In the genomic region with DNA sequence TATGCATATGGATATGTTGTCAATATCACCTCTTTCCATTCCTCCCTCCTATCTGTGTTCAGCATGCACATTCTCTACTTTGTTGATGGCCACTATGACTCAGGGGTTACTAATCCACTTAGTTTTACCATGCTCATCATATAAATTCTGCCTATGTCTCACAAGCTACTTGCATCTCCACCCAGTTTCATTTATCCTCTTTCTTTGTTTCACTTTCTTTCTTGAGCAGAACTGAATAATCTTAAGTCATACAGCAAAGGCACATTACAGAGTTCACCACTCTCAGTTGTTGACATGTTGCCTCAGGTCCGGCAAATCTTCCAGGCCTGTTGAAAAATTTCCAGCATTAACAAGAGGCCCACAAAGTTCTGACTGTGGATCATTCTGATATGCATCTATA, we compare ENCODE assay signal across 8 cellular contexts.
DNase-seq lines count a peak whose midpoint lies in the region; ATAC-seq and TF ChIP-seq lines count a peak whose summit lies in the region.

No MANE protein-coding gene starts in this region.

- no peak overlapping the region for H2AFZ ChIP-seq in hepatocyte

- no peak for TF ChIP-seq CTCF in GM10248 (IDR thresholded peaks at IDR 0.05; ENCODE audit: control extremely low read depth, extremely low read depth, low read depth, missing control alignments)
- no peak for TF ChIP-seq CTCF in hepatocyte (IDR thresholded peaks at IDR 0.05; ENCODE audit: poor library complexity)

- no peaks in the 10 kb centered on the region for H4K20me1 ChIP-seq in hepatocyte (ENCODE audit: insufficient read depth, poor library complexity, severe bottlenecking)

- intact Hi-C loops in activated naive CD4-positive, alpha-beta T cell treated with anti-CD3 and anti-CD28 coated beads for 36 hours (cut with micrococcal nuclease), result loop anchor here (1.0 kb wide), 7 partner anchors 29 to 692 kb away; a partner anchor contains a TSS
- intact Hi-C loops in aorta (cut with DNase I), result no loop called here

- DNase-seq in GM10248 (ENCODE audit: extremely low spot score) (peak; percentile 33), hepatocyte (ENCODE audit: low spot score) (peak; percentile 39), aorta (no peak), NCI-H524 (lab: John Stamatoyannopoulos, UW) (no peak), NCI-H2171 (lab: John Stamatoyannopoulos, UW) (no peak)
- peak; percentile 31 for DNase-seq in activated naive CD4-positive, alpha-beta T cell treated with anti-CD3 and anti-CD28 coated beads for 36 hours

- CTCF ChIA-PET in GM10248 (lab: Yijun Ruan, JAX), result interaction anchor here (0.9 to 7.1 kb wide), 6 partner anchors 9 to 334 kb away, joined by 3 to 60 read pairs (median 10); no protein-coding TSS in a partner anchor
- CTCF ChIA-PET in activated naive CD4-positive, alpha-beta T cell treated with anti-CD3 and anti-CD28 coated beads for 36 hours (lab: Charles Lee), result interaction anchor here (0.9 to 1.5 kb wide), 7 partner anchors 23 to 331 kb away, joined by 3 to 7 read pairs (median 3); no protein-coding TSS in a partner anchor

- 46% methylated on average over 1 of the region's 1 CpG for WGBS in hepatocyte (ENCODE audit: low lambda C conversion rate, missing lambda C conversion rate)
- WGBS in aorta, 2 donors, result 0 to 2% methylated on average over 1 of the region's 1 CpG

- peak overlapping the region; percentile 38 for H3K27ac ChIP-seq in hepatocyte
- H3K27ac ChIP-seq in aorta (ENCODE audit: low read depth in 1 of 2, low read length in 2 of 2), result no peak overlapping the region

- peaks cover 42% of the 10 kb centered on the region for H3K4me1 Mint-ChIP-seq in activated naive CD4-positive, alpha-beta T cell treated with anti-CD3 and anti-CD28 coated beads for 36 hours (ENCODE audit: low read depth)

- H3K36me3 ChIP-seq in hepatocyte (replicated peaks; ENCODE audit: insufficient read depth, low read depth) (no peaks in the 10 kb centered on the region), aorta (ENCODE audit: control insufficient read depth in 1 of 2, insufficient read depth in 2 of 2, low read length in 1 of 2) (no peaks in the 10 kb centered on the region)

- peak; percentile 85 for ATAC-seq in GM21367 (IDR thresholded peaks at IDR 0.05; ENCODE audit: unreplicated experiment)
- ATAC-seq in HG03565 (IDR thresholded peaks at IDR 0.05; ENCODE audit: unreplicated experiment), result peak; percentile 89
- ATAC-seq in aorta (ENCODE audit: low FRiP score), result peak; percentile 34

- peak overlapping the region; percentile 36 for H3K4me2 ChIP-seq in hepatocyte

- H3K27me3 ChIP-seq in hepatocyte, result no peaks in the 10 kb centered on the region
- H3K27me3 ChIP-seq in aorta (ENCODE audit: control insufficient read depth in 1 of 2, insufficient read depth in 2 of 2, low read length in 1 of 2), result no peaks in the 10 kb centered on the region

- H3K27ac Mint-ChIP-seq in activated naive CD4-positive, alpha-beta T cell treated with anti-CD3 and anti-CD28 coated beads for 36 hours, result peak overlapping the region; percentile 81

- no peaks in the 10 kb centered on the region for H3K27me3 Mint-ChIP-seq in activated naive CD4-positive, alpha-beta T cell treated with anti-CD3 and anti-CD28 coated beads for 36 hours (ENCODE audit: low read depth)

- no peak overlapping the region for H3K4me3 ChIP-seq in hepatocyte
- H3K4me3 ChIP-seq in aorta (ENCODE audit: low read length in 2 of 2), result no peak overlapping the region

- H3K79me2 ChIP-seq in hepatocyte, result no peaks in the 10 kb centered on the region

- peak overlapping the region; percentile 51 for H3K4me3 Mint-ChIP-seq in activated naive CD4-positive, alpha-beta T cell treated with anti-CD3 and anti-CD28 coated beads for 36 hours

- no peaks in the 10 kb centered on the region for H3K4me1 ChIP-seq in hepatocyte (ENCODE audit: insufficient read depth)
- peaks cover 5 to 10% of the 10 kb centered on the region in 2 donors for H3K4me1 ChIP-seq in aorta (ENCODE audit: control insufficient read depth in 1 of 2, insufficient read depth in 2 of 2, low read length in 2 of 2)

- POLR2A ChIA-PET in GM10248 (lab: Yijun Ruan, JAX), result no interaction called here

- H3K36me3 Mint-ChIP-seq in activated naive CD4-positive, alpha-beta T cell treated with anti-CD3 and anti-CD28 coated beads for 36 hours (ENCODE audit: low read depth), result no peaks in the 10 kb centered on the region

- H3K9me3 Mint-ChIP-seq in activated naive CD4-positive, alpha-beta T cell treated with anti-CD3 and anti-CD28 coated beads for 36 hours, result no peaks in the 10 kb centered on the region

- no peaks in the 10 kb centered on the region for H3K9me3 ChIP-seq in hepatocyte (ENCODE audit: low read depth)
- H3K9me3 ChIP-seq in aorta (ENCODE audit: control insufficient read depth, low read length), result no peaks in the 10 kb centered on the region

- H3K9me2 ChIP-seq in hepatocyte (replicated peaks; ENCODE audit: insufficient read depth), result no peaks in the 10 kb centered on the region

Comparison
In these comparisons a context has a peak if more than half of its experiments do, and no peak if none do; other contexts are left out.
1. DNase-seq: peak in GM10248 (single experiment), activated naive CD4-positive, alpha-beta T cell treated with anti-CD3 and anti-CD28 coated beads for 36 hours (single experiment) and hepatocyte (single experiment); none in aorta (0 of 2), NCI-H524 (0 of 2) and NCI-H2171 (single experiment).
2. ATAC-seq: peak in every context shown above with its lines; median percentile 89 in HG03565; 85 in GM21367; 34 in aorta.